ENCODE assay signal across 25 cellular contexts in the genomic region with DNA sequence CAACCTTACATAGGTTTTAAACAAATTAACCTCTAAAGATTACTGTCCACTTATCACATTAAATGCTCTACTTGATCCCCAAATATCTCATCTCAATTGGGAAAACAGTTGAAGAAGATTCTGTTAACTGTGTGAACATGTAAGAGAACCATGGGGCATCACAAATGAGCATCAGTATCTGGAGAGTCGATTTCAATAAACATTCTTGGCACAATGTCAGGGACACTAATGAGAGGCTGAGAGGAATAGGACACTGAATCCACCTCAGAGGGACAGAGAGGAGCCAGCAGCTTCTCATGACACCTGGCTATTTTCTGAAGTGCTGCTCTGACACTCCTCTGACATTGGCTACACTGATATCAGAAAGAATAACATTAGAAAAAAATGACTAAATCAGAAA.
A peak's percentile ranks its signal among the peaks of the same experiment; 100 is the strongest.
DNase-seq lines count a peak whose midpoint lies in the region; ATAC-seq and TF ChIP-seq lines count a peak whose summit lies in the region.
"Had no signal": no experiment of that assay in that cellular context is flagged by ENCODE, and none has a peak within 500 bp of the region (broad histone marks: within the 10 kb centered on the region; RNA-seq: fewer than 3 reads in every experiment).

No MANE protein-coding gene starts in this region.

- H3K36me3 ChIP-seq in stomach: no peaks in the 10 kb centered on the region
- H3K36me3 ChIP-seq: lower lobe of right lung, Peyer's patch, upper lobe of right lung had no signal

- POLR2A ChIA-PET in WTC11 (lab: Charles Lee): interaction anchor here (0.6 kb wide), 1 partner anchor 16 kb away, joined by 3 read pairs; no protein-coding TSS in a partner anchor

- H3K4me3 Mint-ChIP-seq in effector memory CD8-positive, alpha-beta T cell: no peak overlapping the region
- no peak overlapping the region for H3K4me3 Mint-ChIP-seq in activated naive CD4-positive, alpha-beta T cell treated with anti-CD3 and anti-CD28 coated beads for 36 hours
- H3K4me3 Mint-ChIP-seq in WTC11: no peak overlapping the region
- H3K4me3 Mint-ChIP-seq: activated CD8-positive, alpha-beta T cell treated with anti-CD3 and anti-CD28 coated beads for 36 hours; activated naive CD4-positive, alpha-beta T cell treated with anti-CD3 and anti-CD28 coated beads, Interleukin-2, amount 50 U/mL, for 24 hours; activated T-cell treated with anti-CD3 and anti-CD28 coated beads, Interleukin-2, amount 50 U/mL, for 24 hours; B cell; T-helper 2 cell treated with Interferon-gamma antibody and Interleukin-4, amounts not matched to agents 5 μg/mL and 100 μg/mL, for 36 hours had no signal

- H3K36me3 Mint-ChIP-seq in effector memory CD8-positive, alpha-beta T cell (ENCODE audit: insufficient read depth): peaks cover 62% of the 10 kb centered on the region
- peaks cover 13% of the 10 kb centered on the region for H3K36me3 Mint-ChIP-seq in activated naive CD4-positive, alpha-beta T cell treated with anti-CD3 and anti-CD28 coated beads for 36 hours (ENCODE audit: low read depth)
- no peaks in the 10 kb centered on the region for H3K36me3 Mint-ChIP-seq in WTC11

- H3K27me3 Mint-ChIP-seq in effector memory CD8-positive, alpha-beta T cell: no peaks in the 10 kb centered on the region
- H3K27me3 Mint-ChIP-seq in activated naive CD4-positive, alpha-beta T cell treated with anti-CD3 and anti-CD28 coated beads for 36 hours (ENCODE audit: low read depth): no peaks in the 10 kb centered on the region
- H3K27me3 Mint-ChIP-seq in WTC11 (ENCODE audit: low read depth): peaks cover 33% of the 10 kb centered on the region
- H3K27me3 Mint-ChIP-seq: activated CD8-positive, alpha-beta T cell treated with anti-CD3 and anti-CD28 coated beads for 36 hours; activated naive CD4-positive, alpha-beta T cell treated with anti-CD3 and anti-CD28 coated beads, Interleukin-2, amount 50 U/mL, for 24 hours; activated T-cell treated with anti-CD3 and anti-CD28 coated beads, Interleukin-2, amount 50 U/mL, for 24 hours; B cell had no signal

- TF ChIP-seq POLR2A in stomach (IDR thresholded peaks at IDR 0.05): no peak

- ATAC-seq in effector memory CD8-positive, alpha-beta T cell (replicated peaks): no peak
- ATAC-seq in WTC11: no peak
- ATAC-seq: activated CD8-positive, alpha-beta T cell treated with anti-CD3 and anti-CD28 coated beads for 36 hours; lower lobe of right lung; upper lobe of right lung had no signal

- no peak overlapping the region for H3K4me3 ChIP-seq in stomach
- H3K4me3 ChIP-seq: lower lobe of right lung, Peyer's patch, upper lobe of right lung had no signal

- 49 to 61% (median 57%) methylated on average over 1 of the region's 1 CpG for WGBS in stomach, 5 donors

- peaks cover 13 to 28% of the 10 kb centered on the region in 2 donors for H3K4me1 Mint-ChIP-seq in effector memory CD8-positive, alpha-beta T cell (ENCODE audit: low read depth in 2 of 2)
- peaks cover 34% of the 10 kb centered on the region for H3K4me1 Mint-ChIP-seq in activated naive CD4-positive, alpha-beta T cell treated with anti-CD3 and anti-CD28 coated beads for 36 hours (ENCODE audit: low read depth)
- peaks cover 17% of the 10 kb centered on the region for H3K4me1 Mint-ChIP-seq in WTC11
- H3K4me1 Mint-ChIP-seq: B cell had no signal

- no peaks in the 10 kb centered on the region for H3K9me3 ChIP-seq in stomach
- H3K9me3 ChIP-seq: lower lobe of right lung, Peyer's patch, SK-N-SH, upper lobe of right lung had no signal

- no peak overlapping the region for H3K27ac ChIP-seq in stomach
- H3K27ac ChIP-seq: lower lobe of right lung, Peyer's patch, upper lobe of right lung had no signal

- no peak for TF ChIP-seq CTCF in stomach (IDR thresholded peaks at IDR 0.05)
- no peak for TF ChIP-seq CTCF in WTC11 (IDR thresholded peaks at IDR 0.05)

- no peaks in the 10 kb centered on the region for H3K4me1 ChIP-seq in stomach
- H3K4me1 ChIP-seq: lower lobe of right lung, Peyer's patch, upper lobe of right lung had no signal

- no peak for TF ChIP-seq EP300 in stomach (IDR thresholded peaks at IDR 0.05)

- CTCF ChIA-PET in activated naive CD4-positive, alpha-beta T cell treated with anti-CD3 and anti-CD28 coated beads for 36 hours (lab: Charles Lee): interaction anchor here (1.0 kb wide), 1 partner anchor 11 kb away, joined by 4 read pairs; no protein-coding TSS in a partner anchor
- CTCF ChIA-PET in WTC11 (lab: Charles Lee): interaction anchor here (1.4 to 2.7 kb wide), 3 partner anchors 41 to 133 kb away, joined by 3 to 8 read pairs (median 4); no protein-coding TSS in a partner anchor

- peaks cover 0 to 3% (median 0%) of the 10 kb centered on the region in 3 donors for H3K27me3 ChIP-seq in stomach
- H3K27me3 ChIP-seq: Peyer's patch had no signal

- H3K9me3 Mint-ChIP-seq in effector memory CD8-positive, alpha-beta T cell: no peaks in the 10 kb centered on the region
- no peaks in the 10 kb centered on the region for H3K9me3 Mint-ChIP-seq in activated naive CD4-positive, alpha-beta T cell treated with anti-CD3 and anti-CD28 coated beads for 36 hours
- H3K9me3 Mint-ChIP-seq in WTC11: no peaks in the 10 kb centered on the region
- H3K9me3 Mint-ChIP-seq: activated CD8-positive, alpha-beta T cell treated with anti-CD3 and anti-CD28 coated beads for 36 hours; activated naive CD4-positive, alpha-beta T cell treated with anti-CD3 and anti-CD28 coated beads, Interleukin-2, amount 50 U/mL, for 24 hours; activated T-cell treated with anti-CD3 and anti-CD28 coated beads, Interleukin-2, amount 50 U/mL, for 24 hours; T-helper 2 cell treated with Interferon-gamma antibody and Interleukin-4, amounts not matched to agents 5 μg/mL and 100 μg/mL, for 36 hours had no signal

- intact Hi-C loops in stomach (cut with DNase I; ENCODE audit: low total_unique reads): no loop called here
- intact Hi-C loops in activated naive CD4-positive, alpha-beta T cell treated with anti-CD3 and anti-CD28 coated beads for 36 hours (cut with micrococcal nuclease): no loop called here

- H3K27ac Mint-ChIP-seq in effector memory CD8-positive, alpha-beta T cell: peak overlapping the region; percentile 19 to 30
- H3K27ac Mint-ChIP-seq in activated naive CD4-positive, alpha-beta T cell treated with anti-CD3 and anti-CD28 coated beads for 36 hours: no peak overlapping the region
- no peak overlapping the region for H3K27ac Mint-ChIP-seq in WTC11
- H3K27ac Mint-ChIP-seq: activated CD8-positive, alpha-beta T cell treated with anti-CD3 and anti-CD28 coated beads for 36 hours; activated naive CD4-positive, alpha-beta T cell treated with anti-CD3 and anti-CD28 coated beads, Interleukin-2, amount 50 U/mL, for 24 hours; activated T-cell treated with anti-CD3 and anti-CD28 coated beads, Interleukin-2, amount 50 U/mL, for 24 hours; B cell had no signal

- peak; percentile 39 for DNase-seq in NCI-H146 (lab: John Stamatoyannopoulos, UW)
- DNase-seq in NCI-H146 treated with DMSO at 0.1 percent for 48 hours (lab: John Stamatoyannopoulos, UW; ENCODE audit: unreplicated experiment): no peak
- DNase-seq in COR-L47 (lab: John Stamatoyannopoulos, UW): peak; percentile 34
- DNase-seq in NCI-H2196 (lab: John Stamatoyannopoulos, UW; ENCODE audit: unreplicated experiment): peak; percentile 49
- no peak for DNase-seq in effector memory CD8-positive, alpha-beta T cell
- no peak for DNase-seq in stomach
- no peak for DNase-seq in activated naive CD4-positive, alpha-beta T cell treated with anti-CD3 and anti-CD28 coated beads for 36 hours
- no peak for DNase-seq in WTC11 (ENCODE audit: low spot score)
- DNase-seq: activated CD8-positive, alpha-beta T cell treated with anti-CD3 and anti-CD28 coated beads for 36 hours; activated T-cell treated with anti-CD3 and anti-CD28 coated beads, Interleukin-2, amount 50 U/mL, for 24 hours; aorta; caudate nucleus; erythroblast; foreskin melanocyte; Kasumi-1; lower lobe of right lung; NCI-H1048; NK-92 treated with Interleukin-12 subunit alpha and Interleukin-12 subunit beta, amount 100 ng/mL, for 24 hours; Peyer's patch; retina; SK-N-SH; upper lobe of right lung had no signal

TF ChIP-seq in WTC11, 78 proteins besides CTCF, POLR2A, EP300 and RAD21:
- TF ChIP-seq SOX15 (CRISPR knock-in tag; IDR thresholded peaks at IDR 0.05) (no peak), ZNF138 (CRISPR knock-in tag; conservative IDR thresholded peaks at IDR 0.05) (no peak)
- TF ChIP-seq, protein P1, sequence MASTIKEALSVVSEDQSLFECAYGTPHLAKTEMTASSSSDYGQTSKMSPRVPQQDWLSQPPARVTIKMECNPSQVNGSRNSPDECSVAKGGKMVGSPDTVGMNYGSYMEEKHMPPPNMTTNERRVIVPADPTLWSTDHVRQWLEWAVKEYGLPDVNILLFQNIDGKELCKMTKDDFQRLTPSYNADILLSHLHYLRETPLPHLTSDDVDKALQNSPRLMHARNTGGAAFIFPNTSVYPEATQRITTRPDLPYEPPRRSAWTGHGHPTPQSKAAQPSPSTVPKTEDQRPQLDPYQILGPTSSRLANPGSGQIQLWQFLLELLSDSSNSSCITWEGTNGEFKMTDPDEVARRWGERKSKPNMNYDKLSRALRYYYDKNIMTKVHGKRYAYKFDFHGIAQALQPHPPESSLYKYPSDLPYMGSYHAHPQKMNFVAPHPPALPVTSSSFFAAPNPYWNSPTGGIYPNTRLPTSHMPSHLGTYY (CRISPR knock-in tag; IDR thresholded peaks at IDR 0.05): no peak
- TF ChIP-seq, protein P2, sequence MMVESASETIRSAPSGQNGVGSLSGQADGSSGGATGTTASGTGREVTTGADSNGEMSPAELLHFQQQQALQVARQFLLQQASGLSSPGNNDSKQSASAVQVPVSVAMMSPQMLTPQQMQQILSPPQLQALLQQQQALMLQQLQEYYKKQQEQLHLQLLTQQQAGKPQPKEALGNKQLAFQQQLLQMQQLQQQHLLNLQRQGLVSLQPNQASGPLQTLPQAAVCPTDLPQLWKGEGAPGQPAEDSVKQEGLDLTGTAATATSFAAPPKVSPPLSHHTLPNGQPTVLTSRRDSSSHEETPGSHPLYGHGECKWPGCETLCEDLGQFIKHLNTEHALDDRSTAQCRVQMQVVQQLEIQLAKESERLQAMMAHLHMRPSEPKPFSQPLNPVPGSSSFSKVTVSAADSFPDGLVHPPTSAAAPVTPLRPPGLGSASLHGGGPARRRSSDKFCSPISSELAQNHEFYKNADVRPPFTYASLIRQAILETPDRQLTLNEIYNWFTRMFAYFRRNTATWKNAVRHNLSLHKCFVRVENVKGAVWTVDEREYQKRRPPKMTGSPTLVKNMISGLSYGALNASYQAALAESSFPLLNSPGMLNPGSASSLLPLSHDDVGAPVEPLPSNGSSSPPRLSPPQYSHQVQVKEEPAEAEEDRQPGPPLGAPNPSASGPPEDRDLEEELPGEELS (CRISPR knock-in tag; IDR thresholded peaks at IDR 0.05): no peak

Comparison
In these comparisons a context has a peak if more than half of its experiments do, and no peak if none do; other contexts are left out.
1. DNase-seq: peak in NCI-H146 (single experiment), COR-L47 (single experiment) and NCI-H2196 (single experiment); none in NCI-H146 treated with DMSO at 0.1 percent for 48 hours (single experiment), effector memory CD8-positive, alpha-beta T cell (0 of 3), stomach (single experiment), activated naive CD4-positive, alpha-beta T cell treated with anti-CD3 and anti-CD28 coated beads for 36 hours (single experiment) and WTC11 (single experiment).
2. H3K27ac Mint-ChIP-seq: peak in effector memory CD8-positive, alpha-beta T cell (2 of 2); none in activated naive CD4-positive, alpha-beta T cell treated with anti-CD3 and anti-CD28 coated beads for 36 hours (single experiment) and WTC11 (single experiment).